Comparison of ENCODE assay signal across 16 cellular contexts in genomic region chr6:122712093-122712863, GRCh38.
DNase-seq lines count a peak whose midpoint lies in the region; TF ChIP-seq lines count a peak whose summit lies in the region.
"Had no signal": no experiment of that assay in that cellular context is flagged by ENCODE, and none has a peak within 500 bp of the region (broad histone marks: within the 10 kb centered on the region; RNA-seq: fewer than 3 reads in every experiment).

No MANE protein-coding gene starts in this region.

- peak overlapping the region; percentile 30 for H3K4me3 ChIP-seq in ACC112 (ENCODE audit: low read depth, low read length)
- no peak overlapping the region for H3K4me3 ChIP-seq in fibroblast of the aortic adventitia (ENCODE audit: low read depth, low read length)
- no peak overlapping the region for H3K4me3 ChIP-seq in suprapubic skin
- H3K4me3 ChIP-seq: prostate gland had no signal

- DNase-seq in LHCN-M2 (ENCODE audit: low read depth) (peak; percentile 63), amniotic epithelial cell (ENCODE audit: low read depth) (peak; percentile 23), fibroblast of the aortic adventitia (ENCODE audit: low read depth) (peak; percentile 41), NCI-H524 (lab: John Stamatoyannopoulos, UW) (no peak), NCI-H2029 treated with DMSO at 0.1 percent for 48 hours (lab: John Stamatoyannopoulos, UW) (no peak), suprapubic skin (ENCODE audit: low spot score in 2 of 2) (no peak), activated gamma-delta T cell treated with Interleukin-2 at 50 U/mL for 16 hours (no peak)
- DNase-seq: activated naive CD8-positive, alpha-beta T cell treated with anti-CD3 and anti-CD28 coated beads, Interleukin-2, amount 10 ng/mL, durations not matched to agents 7 days and 5 days; activated T-cell treated with anti-CD3 and anti-CD28 coated beads, Interleukin-2, amount 50 U/mL, for 24 hours; Caco-2; GF-D8; left ventricle myocardium superior; naive B cell; SHP77 treated with DMSO at 0.1 percent for 48 hours had no signal

- TF ChIP-seq EP300 in suprapubic skin (IDR thresholded peaks at IDR 0.05): no peak

- no peak for TF ChIP-seq POLR2A in suprapubic skin (IDR thresholded peaks at IDR 0.05)

- H3K79me2 ChIP-seq in ACC112 (ENCODE audit: control insufficient read depth, insufficient read depth, low read length, unreplicated experiment): no peaks in the 10 kb centered on the region

- peak overlapping the region; percentile 69 for H2AFZ ChIP-seq in ACC112 (ENCODE audit: low read length, unreplicated experiment)

- no peaks in the 10 kb centered on the region for H3K36me3 ChIP-seq in ACC112 (ENCODE audit: insufficient read depth, low read length)
- no peaks in the 10 kb centered on the region for H3K36me3 ChIP-seq in suprapubic skin
- H3K36me3 ChIP-seq: prostate gland had no signal

- H3K27me3 ChIP-seq in ACC112 (ENCODE audit: insufficient read depth, low read length): no peaks in the 10 kb centered on the region
- H3K27me3 ChIP-seq in suprapubic skin: no peaks in the 10 kb centered on the region

- H3K4me1 ChIP-seq in ACC112 (ENCODE audit: control insufficient read depth, insufficient read depth, low read length, unreplicated experiment): peaks cover 44% of the 10 kb centered on the region
- H3K4me1 ChIP-seq in suprapubic skin: no peaks in the 10 kb centered on the region
- H3K4me1 ChIP-seq: Caco-2, prostate gland had no signal

- H3K9me3 ChIP-seq in suprapubic skin: no peaks in the 10 kb centered on the region
- H3K9me3 ChIP-seq: Caco-2, prostate gland had no signal

- no peak for TF ChIP-seq CTCF in fibroblast of the aortic adventitia (IDR thresholded peaks at IDR 0.05; ENCODE audit: insufficient read depth, low read length)
- no peak for TF ChIP-seq CTCF in suprapubic skin (IDR thresholded peaks at IDR 0.05)

- 26% methylated on average over 4 of the region's 4 CpGs for WGBS in suprapubic skin

- H3K27ac ChIP-seq in ACC112 (ENCODE audit: low read depth, low read length) (peak overlapping the region; percentile 46), suprapubic skin (no peak overlapping the region)
- H3K27ac ChIP-seq: prostate gland had no signal

Comparison
In these comparisons a context has a peak if more than half of its experiments do, and no peak if none do; other contexts are left out.
1. DNase-seq: peak in LHCN-M2 (single experiment), amniotic epithelial cell (single experiment) and fibroblast of the aortic adventitia (single experiment); none in NCI-H524 (0 of 2), NCI-H2029 treated with DMSO at 0.1 percent for 48 hours (single experiment), suprapubic skin (0 of 2) and activated gamma-delta T cell treated with Interleukin-2 at 50 U/mL for 16 hours (single experiment).